In genomic region chr19:57302020-57302465, GRCh38 we compare ENCODE assay signal across 12 cellular contexts. TPM values are rescaled to one million over a fixed set of nuclear protein-coding genes. Genes with fewer than 3 reads are reported as not detected.
A peak's percentile ranks its signal among the peaks of the same experiment; 100 is the strongest.
DNase-seq lines count a peak whose midpoint lies in the region; ATAC-seq and TF ChIP-seq lines count a peak whose summit lies in the region.
"Had no signal": no experiment of that assay in that cellular context is flagged by ENCODE, and none has a peak within 500 bp of the region (broad histone marks: within the 10 kb centered on the region; RNA-seq: fewer than 3 reads in every experiment).

No MANE protein-coding gene starts in this region.

- peaks cover 9% of the 10 kb centered on the region for H3K4me1 ChIP-seq in A673 (ENCODE audit: insufficient read depth, low read length, poor library complexity, severe bottlenecking)
- H3K4me1 ChIP-seq in gastroesophageal sphincter, result peaks cover 0 to 27% (median 0%) of the 10 kb centered on the region in 3 donors

- intact Hi-C loops in A673 (cut with micrococcal nuclease; ENCODE audit: unreplicated experiment), result no loop called here

- TF ChIP-seq POLR2A in gastroesophageal sphincter (IDR thresholded peaks at IDR 0.05), result no peak

- H3K9me3 ChIP-seq in A673 (ENCODE audit: low read depth, low read length, poor library complexity, severe bottlenecking) (no peaks in the 10 kb centered on the region), gastroesophageal sphincter (peaks cover 0 to 10% (median 0%) of the 10 kb centered on the region in 3 donors)

- peak; percentile 83 for DNase-seq in A673 (ENCODE audit: low spot score)
- DNase-seq in HPDE6-E6E7 (ENCODE audit: extremely low spot score), result peak; percentile 98
- DNase-seq in amniotic stem cell (lab: John Stamatoyannopoulos, UW), result peak; percentile 83
- DNase-seq in iris pigment epithelial cell (ENCODE audit: low read depth), result peak; percentile 94
- no peak for DNase-seq in GM19240 (ENCODE audit: insufficient read length, low spot score)
- no peak for DNase-seq in NCI-H1417 treated with DMSO at 0.1 percent for 48 hours (lab: John Stamatoyannopoulos, UW)
- DNase-seq: activated CD4-positive, alpha-beta T cell treated with anti-CD3 and anti-CD28 coated beads for 4 hours; CD8-positive, alpha-beta memory T cell; effector memory CD8-positive, alpha-beta T cell; stimulated activated naive CD8-positive, alpha-beta T cell treated with anti-CD3 and anti-CD28 coated beads, Interleukin-15, Interleukin-2, amounts not matched to agents 100 U/mL and 50 U/mL, for 24 hours had no signal

- TF ChIP-seq CTCF in A673 (conservative IDR thresholded peaks at IDR 0.05; ENCODE audit: low read depth, low read length), result no peak
- no peak for TF ChIP-seq CTCF in gastroesophageal sphincter (IDR thresholded peaks at IDR 0.05)

- H3K36me3 ChIP-seq in A673 (ENCODE audit: insufficient read depth, low read length, poor library complexity, severe bottlenecking) (peaks cover 38% of the 10 kb centered on the region), gastroesophageal sphincter (peaks cover 0 to 81% of the 10 kb centered on the region in 2 donors)

- POLR2A ChIA-PET in A673 (lab: Charles Lee; ENCODE audit: low non-redundant PET), result no interaction called here

- peak overlapping the region; percentile 26 for H3K27ac ChIP-seq in A673 (ENCODE audit: low read depth, low read length, poor library complexity, severe bottlenecking)
- H3K27ac ChIP-seq in gastroesophageal sphincter, result no peak overlapping the region

- no TSS peak for BruUV-seq in A673 (replicated peaks; lab: Mats Ljungman, UMichigan)

- no CpG with 5 or more reads among the region's 1 CpG for WGBS in gastroesophageal sphincter (ENCODE audit: low coverage in 1 of 2), 2 donors

- H3K4me3 ChIP-seq in A673 (ENCODE audit: low read depth, low read length, poor library complexity, severe bottlenecking) (no peak overlapping the region), gastroesophageal sphincter (no peak overlapping the region)

- CTCF ChIA-PET in A673 (lab: Charles Lee), result no interaction called here

- H3K27me3 ChIP-seq in A673 (replicated peaks; ENCODE audit: insufficient read depth, low read depth, low read length, poor library complexity), result no peaks in the 10 kb centered on the region
- H3K27me3 ChIP-seq in gastroesophageal sphincter, result no peaks in the 10 kb centered on the region

- no peak for TF ChIP-seq EP300 in gastroesophageal sphincter (IDR thresholded peaks at IDR 0.05)

- ATAC-seq in gastroesophageal sphincter (no peak), HG03097 (IDR thresholded peaks at IDR 0.05; ENCODE audit: low FRiP score, unreplicated experiment) (no peak)
- ATAC-seq: effector memory CD8-positive, alpha-beta T cell; stimulated activated naive CD8-positive, alpha-beta T cell treated with anti-CD3 and anti-CD28 coated beads, Interleukin-15, Interleukin-2, amounts not matched to agents 100 U/mL and 50 U/mL, for 24 hours had no signal

RNA-seq across cellular contexts. Expression of gene ZNF543, which starts 18.2 kb away (rescaled TPM):
- 10.1 and 10.6 TPM in 2 replicates for total RNA-seq in A673 (2021)
- 10 to 100 TPM in 1 of 4 donors, 1 to 10 TPM in 3; 9.3 to 11.7 (median 9.7) TPM for total RNA-seq in gastroesophageal sphincter

RNA-seq across cellular contexts. Expression of gene ZNF460, which starts 21.8 kb away (rescaled TPM):
- total RNA-seq in A673 (2021), result 53.3 and 58.4 TPM in 2 replicates
- total RNA-seq in gastroesophageal sphincter, result 10 to 100 TPM; 40.4 to 76.3 (median 65.3) TPM

RNA-seq across cellular contexts. Expression of gene ZNF304, which starts 49.0 kb away (rescaled TPM):
- total RNA-seq in A673 (2021) (10.2 and 11.0 TPM in 2 replicates), gastroesophageal sphincter (10 to 100 TPM in 3 of 4 donors, 1 to 10 TPM in 1; 9.2 to 12.2 (median 10.9) TPM)

Comparison
In these comparisons a context has a peak if more than half of its experiments do, and no peak if none do; other contexts are left out.
1. DNase-seq: peak in A673 (single experiment), HPDE6-E6E7 (single experiment), amniotic stem cell (single experiment) and iris pigment epithelial cell (single experiment); none in GM19240 (single experiment) and NCI-H1417 treated with DMSO at 0.1 percent for 48 hours (single experiment).